22 cellular contexts compared by ENCODE assay signal in genomic region chr3:71290301-71290700, GRCh38.
"Had no signal": no experiment of that assay in that cellular context is flagged by ENCODE, and none has a peak within 500 bp of the region (broad histone marks: within the 10 kb centered on the region; RNA-seq: fewer than 3 reads in every experiment).

No MANE protein-coding gene starts in this region.

- DNase-seq: activated CD4-positive, alpha-beta T cell treated with anti-CD3 and anti-CD28 coated beads for 1 hour; activated CD4-positive, alpha-beta T cell treated with anti-CD3 and anti-CD28 coated beads, Interleukin-2, amount 50 U/mL, for 1 hour; activated CD8-positive, alpha-beta memory T cell treated with anti-CD3 and anti-CD28 coated beads, Interleukin-2, amount 50 U/mL, for 48 hours; activated effector memory CD4-positive, alpha-beta T cell treated with anti-CD3 and anti-CD28 coated beads, Interleukin-2, amount 50 U/mL, for 16 hours; activated naive CD4-positive, alpha-beta T cell treated with anti-CD3 and anti-CD28 coated beads, Interleukin-2, amount 50 U/mL, for 16 hours; activated T-cell treated with anti-CD3 and anti-CD28 coated beads, Interleukin-2, amount 50 U/mL, for 48 hours; amygdala; head of caudate nucleus; lower lobe of right lung; ovary; psoas muscle; spleen; stimulated activated CD4-positive, alpha-beta T cell treated with anti-CD3 and anti-CD28 coated beads, Interleukin-4, amount 100 ng/mL, for 24 hours; T-cell; transverse colon; uterus; WERI-Rb-1 had no signal

- H3K27ac Mint-ChIP-seq: nephron had no signal

- H3K27me3 Mint-ChIP-seq: T-cell had no signal

- H3K4me3 Mint-ChIP-seq: nephron, T-cell had no signal

- ATAC-seq: gastroesophageal sphincter, lower lobe of right lung, psoas muscle, SK-N-SH treated with all-trans-retinoic acid at 6 μM for 48 hours, T-cell had no signal

- H3K9me3 ChIP-seq: gastroesophageal sphincter, lower lobe of right lung, neutrophil, ovary, psoas muscle, right atrium auricular region, spleen, transverse colon, uterus had no signal

- H3K4me1 Mint-ChIP-seq: nephron had no signal

- H3K9me3 Mint-ChIP-seq: nephron, T-cell had no signal
